Comparison of ENCODE assay signal across 14 cellular contexts in the genomic region with DNA sequence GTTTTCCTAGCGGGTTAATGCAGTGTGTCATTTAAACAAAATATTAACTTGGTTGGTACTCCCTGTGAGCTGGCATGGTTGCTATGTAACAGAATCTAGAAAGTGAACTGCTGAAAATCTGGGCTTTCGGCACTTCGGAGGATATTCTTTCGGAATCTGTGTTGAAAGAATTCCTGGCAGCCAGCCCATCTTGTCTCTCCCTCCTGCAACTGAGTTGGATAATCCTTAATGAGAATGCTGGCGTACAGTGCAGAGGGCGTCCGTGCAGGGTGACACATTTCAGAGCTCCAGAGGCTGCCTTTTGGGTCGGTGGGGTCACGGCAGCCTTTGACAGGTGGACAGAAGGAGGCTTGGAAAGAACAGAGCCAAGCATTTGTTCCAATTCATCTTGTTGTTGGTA. TPM values are rescaled to one million over a fixed set of nuclear protein-coding genes. Genes with fewer than 3 reads are reported as not detected.
DNase-seq lines count a peak whose midpoint lies in the region; ATAC-seq and TF ChIP-seq lines count a peak whose summit lies in the region.
"Had no signal": no experiment of that assay in that cellular context is flagged by ENCODE, and none has a peak within 500 bp of the region (broad histone marks: within the 10 kb centered on the region; RNA-seq: fewer than 3 reads in every experiment).

No MANE protein-coding gene starts in this region.

- no peak for ATAC-seq in HG03432 (IDR thresholded peaks at IDR 0.05; ENCODE audit: unreplicated experiment)
- no peak for ATAC-seq in GM19397 (IDR thresholded peaks at IDR 0.05; ENCODE audit: unreplicated experiment)
- ATAC-seq in HG02840 (IDR thresholded peaks at IDR 0.05; ENCODE audit: low FRiP score, unreplicated experiment): no peak
- ATAC-seq: HepG2 had no signal

- H3K4me3 ChIP-seq in epithelial cell of proximal tubule (ENCODE audit: low read depth, low read length): peak overlapping the region; percentile 35
- H3K4me3 ChIP-seq in mesenchymal stem cell (ENCODE audit: insufficient read depth in 1 of 2, low read depth in 1 of 2, low read length in 2 of 2): peak overlapping the region in 1 of 2 experiments; percentile 60
- H3K4me3 ChIP-seq in transverse colon: no peak overlapping the region
- H3K4me3 ChIP-seq: upper lobe of left lung had no signal

- no peaks in the 10 kb centered on the region for H3K36me3 ChIP-seq in mesenchymal stem cell (ENCODE audit: control insufficient read depth in 1 of 2, insufficient read depth in 2 of 2, low read depth in 1 of 2, low read length in 2 of 2)
- no peaks in the 10 kb centered on the region for H3K36me3 ChIP-seq in transverse colon
- H3K36me3 ChIP-seq: upper lobe of left lung had no signal

- 71% methylated on average over 9 of the region's 9 CpGs for WGBS in mesenchymal stem cell
- WGBS in transverse colon (ENCODE audit: low coverage in 1 of 2), 2 donors: 74 to 87% methylated on average over 3 to 9 of the region's 9 CpGs

- no peak overlapping the region for H2BK120ac ChIP-seq in mesenchymal stem cell (ENCODE audit: low read depth, low read length)

- intact Hi-C loops in transverse colon (cut with DNase I; ENCODE audit: low total_unique reads): no loop called here

- DNase-seq in NCI-H524 (lab: John Stamatoyannopoulos, UW) (peak; percentile 40 to 66), NCI-H524 treated with DMSO at 0.1 percent for 48 hours (lab: John Stamatoyannopoulos, UW) (no peak), epithelial cell of proximal tubule (ENCODE audit: low read depth) (peak; percentile 52), mesenchymal stem cell (no peak), transverse colon (peak; percentile 33)
- DNase-seq: activated CD4-positive, alpha-beta T cell treated with anti-CD3 and anti-CD28 coated beads, Interleukin-2, amount 50 U/mL, for 48 hours; GF-D8; naive B cell; NCI-H226 had no signal

- TF ChIP-seq POLR2A in transverse colon (IDR thresholded peaks at IDR 0.05): no peak

- H3K4ac ChIP-seq in mesenchymal stem cell (ENCODE audit: low read depth in 1 of 2, low read length in 2 of 2): no peak overlapping the region

- H3K4me1 ChIP-seq in mesenchymal stem cell (ENCODE audit: control insufficient read depth, insufficient read depth, low read depth, low read length): peaks cover 13% of the 10 kb centered on the region
- peaks cover 0 to 21% (median 17%) of the 10 kb centered on the region in 4 donors for H3K4me1 ChIP-seq in transverse colon

- no peak overlapping the region for H4K8ac ChIP-seq in mesenchymal stem cell (ENCODE audit: low read length)

- H3K18ac ChIP-seq in mesenchymal stem cell (ENCODE audit: low read depth in 1 of 2, low read length in 2 of 2): no peak overlapping the region

- peak overlapping the region; percentile 34 for H3K9ac ChIP-seq in mesenchymal stem cell (ENCODE audit: low read length)

- no peaks in the 10 kb centered on the region for H3K79me1 ChIP-seq in mesenchymal stem cell (replicated peaks; ENCODE audit: low read length, poor library complexity, severe bottlenecking)

- H2BK12ac ChIP-seq in mesenchymal stem cell (ENCODE audit: low read length in 2 of 2): no peak overlapping the region

- no peak overlapping the region for H2AK5ac ChIP-seq in mesenchymal stem cell (ENCODE audit: low read length, severe bottlenecking)

- no peak overlapping the region for H3K14ac ChIP-seq in mesenchymal stem cell (ENCODE audit: low read length in 2 of 2)

- H3K27ac ChIP-seq in mesenchymal stem cell (ENCODE audit: low read length, poor library complexity, severe bottlenecking) (no peak overlapping the region), transverse colon (peak overlapping the region in 1 of 4 donors; percentile 1)
- H3K27ac ChIP-seq: upper lobe of left lung had no signal

- no peak for TF ChIP-seq EP300 in transverse colon (IDR thresholded peaks at IDR 0.05; ENCODE audit: low read depth)

- H3K23ac ChIP-seq in mesenchymal stem cell (ENCODE audit: low read length in 2 of 2): no peak overlapping the region

- no peak overlapping the region for H2AFZ ChIP-seq in mesenchymal stem cell (ENCODE audit: low read depth, low read length)

- TF ChIP-seq CTCF in epithelial cell of proximal tubule (conservative IDR thresholded peaks at IDR 0.05; ENCODE audit: low read depth, low read length) (no peak), transverse colon (IDR thresholded peaks at IDR 0.05) (no peak)

- H2BK5ac ChIP-seq in mesenchymal stem cell (ENCODE audit: low read depth, low read length, poor library complexity, severe bottlenecking): no peak overlapping the region

- in situ Hi-C loops in transverse colon (cut with MboI; ENCODE audit: low pct_ligation_motif_present in 1 of 4, low pct_unique_long_range_greater_than_20kb in 1 of 4, low sequenced_read_pairs in 3 of 4): no loop called here

- no peak overlapping the region for H4K91ac ChIP-seq in mesenchymal stem cell (ENCODE audit: low read length)

- H3K9me3 ChIP-seq in mesenchymal stem cell (ENCODE audit: control insufficient read depth, low read length) (no peaks in the 10 kb centered on the region), transverse colon (no peaks in the 10 kb centered on the region)
- H3K9me3 ChIP-seq: upper lobe of left lung had no signal

- H3K4me2 ChIP-seq in mesenchymal stem cell (ENCODE audit: low read length, poor library complexity, severe bottlenecking): no peak overlapping the region

- H3K27me3 ChIP-seq in mesenchymal stem cell (ENCODE audit: control insufficient read depth in 1 of 2, insufficient read depth in 1 of 2, low read length in 2 of 2): peaks cover 18 to 40% of the 10 kb centered on the region in 2 experiments
- H3K27me3 ChIP-seq in transverse colon: peaks cover 45% of the 10 kb centered on the region

- H2BK15ac ChIP-seq in mesenchymal stem cell (ENCODE audit: low read depth, poor library complexity, severe bottlenecking): no peak overlapping the region

RNA-seq across cellular contexts. Expression of gene KAZN, which starts 3.6 kb away (rescaled TPM):
- total RNA-seq in epithelial cell of proximal tubule: 5.1 and 5.7 TPM in 2 replicates
- polyA plus RNA-seq in mesenchymal stem cell (2013, experiment 1 of 2): 31.1 TPM
- 31.1 TPM for polyA plus RNA-seq in mesenchymal stem cell (2013, experiment 2 of 2)
- total RNA-seq in transverse colon: 10 to 100 TPM; 12.0 to 17.1 (median 16.2) TPM

Comparison
In these comparisons a context has a peak if more than half of its experiments do, and no peak if none do; other contexts are left out.
1. DNase-seq: peak in NCI-H524 (2 of 2), epithelial cell of proximal tubule (single experiment) and transverse colon (single experiment); none in NCI-H524 treated with DMSO at 0.1 percent for 48 hours (single experiment) and mesenchymal stem cell (single experiment).